Comparison of ENCODE assay signal across 16 cellular contexts in the genomic region with DNA sequence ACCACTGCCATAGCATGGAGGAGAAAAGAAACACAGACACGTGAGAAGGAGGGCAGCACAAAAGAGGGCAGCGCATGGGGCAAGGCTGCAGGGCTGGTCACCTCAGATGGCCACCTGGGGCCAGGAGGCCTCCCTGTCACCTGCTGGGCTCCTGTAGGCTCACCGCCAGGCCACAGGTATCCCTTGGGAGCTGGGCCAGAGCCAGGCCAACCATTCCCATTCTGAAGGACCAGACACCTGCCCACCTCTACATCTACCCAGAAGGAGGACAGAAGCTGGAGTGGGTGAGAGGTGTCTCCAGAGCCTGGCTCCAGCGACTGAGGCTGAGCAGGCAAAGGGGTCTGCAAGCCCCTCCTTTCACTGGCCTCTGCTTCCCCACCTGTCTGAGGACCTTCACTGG.
"Had no signal": no experiment of that assay in that cellular context is flagged by ENCODE, and none has a peak within 500 bp of the region (broad histone marks: within the 10 kb centered on the region; RNA-seq: fewer than 3 reads in every experiment).

No MANE protein-coding gene starts in this region.

- H3K4me1 ChIP-seq: gastroesophageal sphincter, left ventricle myocardium inferior, lower lobe of right lung, tibial nerve had no signal

- DNase-seq: caudate nucleus; esophagus squamous epithelium; foreskin fibroblast; glutamatergic neuron; left ventricle myocardium inferior; lower lobe of right lung; mesenchymal stem cell; naive thymus-derived CD4-positive, alpha-beta T cell; ovary; right cardiac atrium; small intestine; stimulated activated CD4-positive, alpha-beta T cell treated with anti-CD3 and anti-CD28 coated beads, Interleukin-12 subunit alpha, Interleukin-12 subunit beta, amount 100 ng/mL, for 4 hours; stimulated activated naive CD8-positive, alpha-beta T cell treated with anti-CD3 and anti-CD28 coated beads, Interleukin-15, Interleukin-2, amounts not matched to agents 100 U/mL and 50 U/mL, for 24 hours had no signal

- H3K9me3 ChIP-seq: ovary had no signal

- H3K4me3 ChIP-seq: esophagus squamous epithelium, gastroesophageal sphincter, left ventricle myocardium inferior, lower lobe of right lung, ovary, tibial nerve had no signal

- H3K9me3 Mint-ChIP-seq: dendritic cell treated with granulocyte-macrophage colony-stimulating factor and Interleukin-4, amounts not matched to agents 40 ng/mL and 50 ng/mL, for 4 days had no signal

- H3K27ac Mint-ChIP-seq: dendritic cell treated with granulocyte-macrophage colony-stimulating factor and Interleukin-4, amounts not matched to agents 40 ng/mL and 50 ng/mL, for 4 days; naive thymus-derived CD4-positive, alpha-beta T cell had no signal

- H3K36me3 ChIP-seq: esophagus squamous epithelium, gastroesophageal sphincter, left ventricle myocardium inferior, lower lobe of right lung, ovary, tibial nerve had no signal

- H3K4me3 Mint-ChIP-seq: dendritic cell treated with granulocyte-macrophage colony-stimulating factor and Interleukin-4, amounts not matched to agents 40 ng/mL and 50 ng/mL, for 4 days; naive thymus-derived CD4-positive, alpha-beta T cell had no signal

- H3K27ac ChIP-seq: esophagus squamous epithelium, gastroesophageal sphincter, left ventricle myocardium inferior, lower lobe of right lung, ovary, tibial nerve had no signal

- H3K27me3 ChIP-seq: ovary, tibial nerve had no signal

- ATAC-seq: gastroesophageal sphincter; lower lobe of right lung; naive thymus-derived CD4-positive, alpha-beta T cell; right cardiac atrium; stimulated activated naive CD8-positive, alpha-beta T cell treated with anti-CD3 and anti-CD28 coated beads, Interleukin-15, Interleukin-2, amounts not matched to agents 100 U/mL and 50 U/mL, for 24 hours had no signal
